9 cellular contexts compared by ENCODE assay signal in the genomic region with DNA sequence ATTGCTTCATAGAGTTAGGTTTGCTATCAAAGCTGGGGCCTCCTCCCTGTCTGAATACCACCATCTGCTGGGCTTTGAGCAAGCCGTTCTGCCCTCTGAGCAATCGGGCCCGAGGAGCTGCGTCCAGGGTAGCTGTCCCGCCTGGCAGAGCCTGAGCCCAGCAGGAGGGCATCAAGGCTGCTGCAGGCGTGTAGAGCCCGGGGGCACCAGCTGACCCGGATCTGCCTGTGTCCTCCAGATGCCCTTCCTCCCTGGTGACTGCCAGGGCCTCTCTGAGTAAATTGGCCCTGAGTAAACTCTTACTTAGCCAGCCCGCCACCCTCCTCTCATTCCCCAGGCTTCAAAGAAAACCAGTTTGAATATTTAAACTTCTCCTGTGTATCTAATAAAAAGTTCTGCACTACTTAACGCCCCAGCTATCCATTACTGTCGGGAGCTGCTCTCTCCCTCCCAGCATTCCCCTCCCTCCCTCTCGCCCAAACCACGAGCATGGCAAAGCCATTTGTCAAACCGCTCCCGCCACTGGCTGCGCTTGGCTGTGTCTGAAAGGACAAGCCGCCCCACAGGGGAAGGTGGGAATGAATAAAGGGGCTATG.
A peak's percentile ranks its signal among the peaks of the same experiment; 100 is the strongest.
DNase-seq lines count a peak whose midpoint lies in the region; ATAC-seq and TF ChIP-seq lines count a peak whose summit lies in the region.
"Had no signal": no experiment of that assay in that cellular context is flagged by ENCODE, and none has a peak within 500 bp of the region (broad histone marks: within the 10 kb centered on the region; RNA-seq: fewer than 3 reads in every experiment).

No MANE protein-coding gene starts in this region.

- peak; percentile 4 for TF ChIP-seq CTCF in brain microvascular endothelial cell (IDR thresholded peaks at IDR 0.05; ENCODE audit: low read depth, low read length, missing control alignments)

- H3K9ac ChIP-seq in muscle layer of colon (ENCODE audit: low read length), result no peak overlapping the region

- peaks cover 12% of the 10 kb centered on the region for H3K4me1 ChIP-seq in muscle layer of colon (ENCODE audit: insufficient read depth, low read length)

- H3K36me3 ChIP-seq in brain microvascular endothelial cell (replicated peaks) (no peaks in the 10 kb centered on the region), muscle layer of colon (ENCODE audit: insufficient read depth, low read length) (peaks cover 8% of the 10 kb centered on the region)

- in situ Hi-C loops in brain microvascular endothelial cell (cut with HindIII; ENCODE audit: low pct_ligation_motif_present, low sequenced_read_pairs), result no loop called here

- no peaks in the 10 kb centered on the region for H3K9me3 ChIP-seq in muscle layer of colon (ENCODE audit: low read length)

- H3K27me3 ChIP-seq in brain microvascular endothelial cell (replicated peaks) (no peaks in the 10 kb centered on the region), muscle layer of colon (ENCODE audit: control insufficient read depth in 1 of 2, insufficient read depth in 2 of 2, low read length in 2 of 2) (no peaks in the 10 kb centered on the region)

- DNase-seq in COLO829 (ENCODE audit: low spot score) (peak; percentile 63), NCI-H1436 treated with DMSO at 0.1 percent for 48 hours (lab: John Stamatoyannopoulos, UW) (peak; percentile 72), brain microvascular endothelial cell (no peak), CD1c-positive myeloid dendritic cell (ENCODE audit: extremely low spot score) (no peak), HCEC 1CT (no peak), glomerular visceral epithelial cell (ENCODE audit: extremely low spot score) (no peak)
- DNase-seq: right cardiac atrium had no signal

- ATAC-seq in HG03342 (IDR thresholded peaks at IDR 0.05; ENCODE audit: unreplicated experiment), result no peak

- H3K27ac ChIP-seq in brain microvascular endothelial cell (no peak overlapping the region), muscle layer of colon (ENCODE audit: low read depth, low read length) (peak overlapping the region; percentile 83)

- H3K4me3 ChIP-seq in brain microvascular endothelial cell (ENCODE audit: low read depth, low read length) (no peak overlapping the region), muscle layer of colon (ENCODE audit: low read depth in 1 of 2, low read length in 2 of 2) (peak overlapping the region in 1 of 2 donors; percentile 4)

Comparison
In these comparisons a context has a peak if more than half of its experiments do, and no peak if none do; other contexts are left out.
1. DNase-seq: peak in COLO829 (single experiment) and NCI-H1436 treated with DMSO at 0.1 percent for 48 hours (single experiment); none in brain microvascular endothelial cell (single experiment), CD1c-positive myeloid dendritic cell (single experiment), HCEC 1CT (single experiment) and glomerular visceral epithelial cell (single experiment).